In genomic region chr3:21185816-21186314, GRCh38 we compare ENCODE assay signal across 22 cellular contexts.
DNase-seq lines count a peak whose midpoint lies in the region; ATAC-seq, FAIRE-seq and TF ChIP-seq lines count a peak whose summit lies in the region.
"Had no signal": no experiment of that assay in that cellular context is flagged by ENCODE, and none has a peak within 500 bp of the region (broad histone marks: within the 10 kb centered on the region; RNA-seq: fewer than 3 reads in every experiment).

No MANE protein-coding gene starts in this region.

- no peaks in the 10 kb centered on the region for H3K4me1 ChIP-seq in K562 (replicated peaks in 1 of 2; ENCODE audit: control insufficient read depth in 2 of 2, insufficient read depth in 2 of 2, low read length in 2 of 2)
- H3K4me1 ChIP-seq: BLaER1, Caco-2, HAP-1 had no signal

- no peak for TF ChIP-seq RAD21 in K562 (CRISPR knock-in tag; conservative IDR thresholded peaks at IDR 0.05 in 1 of 2, IDR thresholded peaks at IDR 0.05 in 1 of 2)

- 4% methylated on average over 6 of the region's 6 CpGs for WGBS in K562 (ENCODE audit: insufficient coverage, low coverage, missing lambda C conversion rate)

- intact Hi-C loops in Calu3 (cut with micrococcal nuclease; ENCODE audit: unreplicated experiment), result no loop called here
- intact Hi-C loops in K562 (cut with micrococcal nuclease), result no loop called here

- H3K27ac Mint-ChIP-seq in Calu3 (ENCODE audit: unreplicated experiment), result peak overlapping the region; percentile 98
- H3K27ac Mint-ChIP-seq in activated T-cell treated with anti-CD3 and anti-CD28 coated beads, Interleukin-2, amount 50 U/mL, for 24 hours, result no peak overlapping the region
- H3K27ac Mint-ChIP-seq: B cell; CD4-positive, CD25-positive, alpha-beta regulatory T cell; CD8-positive, alpha-beta T cell; HFFc6 had no signal

- BruUV-seq in Calu3 (replicated peaks; lab: Mats Ljungman, UMichigan) (no TSS peak), K562 (replicated peaks; lab: Mats Ljungman, UMichigan) (no TSS peak)

- H2AFZ ChIP-seq in K562 (ENCODE audit: low read depth, low read length), result peak overlapping the region; percentile 64

- TF ChIP-seq POLR2A in K562 (conservative IDR thresholded peaks at IDR 0.05), result no peak

- H3K4me3 ChIP-seq in K562, result no peak overlapping the region
- no peak overlapping the region for H3K4me3 ChIP-seq in kidney epithelial cell (ENCODE audit: low read depth, low read length)
- H3K4me3 ChIP-seq: BLaER1, HAP-1 had no signal

- FAIRE-seq in K562 (lab: Jason Lieb, UNC), result no peak
- FAIRE-seq: GM12891, GM18507, H54 had no signal

- no peaks in the 10 kb centered on the region for H4K20me1 ChIP-seq in K562 (replicated peaks; ENCODE audit: control insufficient read depth, insufficient read depth, low read length)
- H4K20me1 ChIP-seq: BLaER1 had no signal

- no peak for TF ChIP-seq EP300 in K562 (IDR thresholded peaks at IDR 0.05; ENCODE audit: low read length)

- H3K36me3 ChIP-seq in K562 (ENCODE audit: control insufficient read depth, insufficient read depth, low read length), result no peaks in the 10 kb centered on the region
- H3K36me3 ChIP-seq in kidney epithelial cell (ENCODE audit: control insufficient read depth, insufficient read depth, low read length), result no peaks in the 10 kb centered on the region
- H3K36me3 ChIP-seq: BLaER1, HAP-1 had no signal

- H3K79me2 ChIP-seq in K562 (ENCODE audit: control insufficient read depth, insufficient read depth, low read length), result no peaks in the 10 kb centered on the region

- H3K27me3 ChIP-seq in K562 (ENCODE audit: control insufficient read depth in 2 of 2, insufficient read depth in 2 of 2, low read length in 2 of 2) (no peaks in the 10 kb centered on the region), kidney epithelial cell (ENCODE audit: control insufficient read depth, insufficient read depth, low read length) (no peaks in the 10 kb centered on the region)
- H3K27me3 ChIP-seq: BLaER1 had no signal

- H3K4me2 ChIP-seq in K562 (ENCODE audit: insufficient read depth, low read length), result no peak overlapping the region
- H3K4me2 ChIP-seq: BLaER1 had no signal

- H3K9me3 Mint-ChIP-seq in Calu3 (ENCODE audit: low read depth, unreplicated experiment), result no peaks in the 10 kb centered on the region
- peaks cover 4% of the 10 kb centered on the region for H3K9me3 Mint-ChIP-seq in activated T-cell treated with anti-CD3 and anti-CD28 coated beads, Interleukin-2, amount 50 U/mL, for 24 hours
- H3K9me3 Mint-ChIP-seq: HFFc6 had no signal

- H3K4me3 Mint-ChIP-seq in Calu3 (ENCODE audit: low read depth, unreplicated experiment), result peak overlapping the region; percentile 34
- H3K4me3 Mint-ChIP-seq in activated T-cell treated with anti-CD3 and anti-CD28 coated beads, Interleukin-2, amount 50 U/mL, for 24 hours, result no peak overlapping the region
- H3K4me3 Mint-ChIP-seq: B cell; CD4-positive, CD25-positive, alpha-beta regulatory T cell; CD8-positive, alpha-beta T cell; HFFc6 had no signal

- H3K27me3 Mint-ChIP-seq in Calu3 (ENCODE audit: unreplicated experiment), result no peaks in the 10 kb centered on the region
- H3K27me3 Mint-ChIP-seq in activated T-cell treated with anti-CD3 and anti-CD28 coated beads, Interleukin-2, amount 50 U/mL, for 24 hours, result no peaks in the 10 kb centered on the region
- H3K27me3 Mint-ChIP-seq: B cell; CD4-positive, CD25-positive, alpha-beta regulatory T cell had no signal

- DNase-seq in Calu3 (peak; percentile 60), K562 (ENCODE audit: extremely low read depth in 1 of 4, low spot score in 3 of 4) (peak in 1 of 4 experiments; percentile 17), kidney epithelial cell (ENCODE audit: low read depth) (peak; percentile 31), amniotic stem cell (lab: John Stamatoyannopoulos, UW) (no peak), OCI-M2 (lab: John Stamatoyannopoulos, UW; ENCODE audit: unreplicated experiment) (no peak)
- DNase-seq in activated T-cell treated with anti-CD3 and anti-CD28 coated beads, Interleukin-2, amount 50 U/mL, for 24 hours, result no peak
- no peak for DNase-seq in activated CD4-positive, CD25-positive, alpha-beta regulatory T cell (lab: John Stamatoyannopoulos, UW)
- DNase-seq: CD4-positive, CD25-positive, alpha-beta regulatory T cell; CD8-positive, alpha-beta T cell; DMS53; DMS79 treated with DMSO at 0.1 percent for 48 hours; GF-D8; GOT3; HFFc6 had no signal

- CTCF ChIA-PET in Calu3 (lab: Charles Lee), result interaction anchor here (0.6 kb wide), 1 partner anchor 1649 kb away, joined by 3 read pairs; no protein-coding TSS in a partner anchor
- CTCF ChIA-PET in K562 (lab: Yijun Ruan, JAX; ENCODE audit: low intra/inter-chr PET ratio), result no interaction called here

- no peak for ATAC-seq in K562
- ATAC-seq: CD8-positive, alpha-beta T cell had no signal

- POLR2A ChIA-PET in K562 (lab: Yijun Ruan, JAX), result no interaction called here

- TF ChIP-seq CTCF in Calu3 (IDR thresholded peaks at IDR 0.05; ENCODE audit: unreplicated experiment) (no peak), K562 (IDR thresholded peaks at IDR 0.05 in 2 of 3, conservative IDR thresholded peaks at IDR 0.05 in 1 of 3; ENCODE audit: insufficient read depth in 2 of 3, low read depth in 1 of 3, low read length in 3 of 3) (no peak), kidney epithelial cell (IDR thresholded peaks at IDR 0.05; ENCODE audit: insufficient read depth, low read length, poor library complexity, severe bottlenecking) (no peak)

- H3K4me1 Mint-ChIP-seq in Calu3 (ENCODE audit: low read depth, unreplicated experiment), result peaks cover 11% of the 10 kb centered on the region
- H3K4me1 Mint-ChIP-seq in activated T-cell treated with anti-CD3 and anti-CD28 coated beads, Interleukin-2, amount 50 U/mL, for 24 hours (ENCODE audit: low read depth), result no peaks in the 10 kb centered on the region
- H3K4me1 Mint-ChIP-seq: B cell; CD4-positive, CD25-positive, alpha-beta regulatory T cell had no signal

- peaks cover 7% of the 10 kb centered on the region for H3K36me3 Mint-ChIP-seq in Calu3 (ENCODE audit: insufficient read depth, unreplicated experiment)
- H3K36me3 Mint-ChIP-seq in activated T-cell treated with anti-CD3 and anti-CD28 coated beads, Interleukin-2, amount 50 U/mL, for 24 hours (ENCODE audit: low read depth), result no peaks in the 10 kb centered on the region
- H3K36me3 Mint-ChIP-seq: CD4-positive, CD25-positive, alpha-beta regulatory T cell; CD8-positive, alpha-beta T cell had no signal

- H3K9me1 ChIP-seq in K562 (ENCODE audit: control insufficient read depth, insufficient read depth, low read length), result no peaks in the 10 kb centered on the region

- H3K9ac ChIP-seq in K562 (ENCODE audit: insufficient read depth in 1 of 2, low read depth in 2 of 2, low read length in 2 of 2), result no peak overlapping the region
- H3K9ac ChIP-seq: BLaER1 had no signal

- H3K27ac ChIP-seq in K562 (ENCODE audit: extremely low read depth, low read depth, low read length), result no peak overlapping the region; the same call in 1 of the 3 replicates
- H3K27ac ChIP-seq: BLaER1, C4-2B had no signal

- no peaks in the 10 kb centered on the region for H3K9me3 ChIP-seq in K562 (replicated peaks; ENCODE audit: control insufficient read depth, insufficient read depth, low read depth, low read length)
- H3K9me3 ChIP-seq: BLaER1, Caco-2, HAP-1 had no signal

- in situ Hi-C loops in K562 (cut with MboI), result no loop called here

TF ChIP-seq in K562, 482 proteins besides CTCF, POLR2A, EP300 and RAD21:
- TF ChIP-seq CREB5 (CRISPR knock-in tag; IDR thresholded peaks at IDR 0.05) (no peak), ARNT (IDR thresholded peaks at IDR 0.05) (peak; percentile 50 to 91; a peak in 2 of 4 replicates)

Comparison
In these comparisons a context has a peak if more than half of its experiments do, and no peak if none do; other contexts are left out.
1. DNase-seq: peak in Calu3 (single experiment) and kidney epithelial cell (single experiment); none in activated T-cell treated with anti-CD3 and anti-CD28 coated beads, Interleukin-2, amount 50 U/mL, for 24 hours (single experiment), activated CD4-positive, CD25-positive, alpha-beta regulatory T cell (0 of 4), amniotic stem cell (single experiment) and OCI-M2 (single experiment).